8 cellular contexts compared by ENCODE assay signal in the genomic region with DNA sequence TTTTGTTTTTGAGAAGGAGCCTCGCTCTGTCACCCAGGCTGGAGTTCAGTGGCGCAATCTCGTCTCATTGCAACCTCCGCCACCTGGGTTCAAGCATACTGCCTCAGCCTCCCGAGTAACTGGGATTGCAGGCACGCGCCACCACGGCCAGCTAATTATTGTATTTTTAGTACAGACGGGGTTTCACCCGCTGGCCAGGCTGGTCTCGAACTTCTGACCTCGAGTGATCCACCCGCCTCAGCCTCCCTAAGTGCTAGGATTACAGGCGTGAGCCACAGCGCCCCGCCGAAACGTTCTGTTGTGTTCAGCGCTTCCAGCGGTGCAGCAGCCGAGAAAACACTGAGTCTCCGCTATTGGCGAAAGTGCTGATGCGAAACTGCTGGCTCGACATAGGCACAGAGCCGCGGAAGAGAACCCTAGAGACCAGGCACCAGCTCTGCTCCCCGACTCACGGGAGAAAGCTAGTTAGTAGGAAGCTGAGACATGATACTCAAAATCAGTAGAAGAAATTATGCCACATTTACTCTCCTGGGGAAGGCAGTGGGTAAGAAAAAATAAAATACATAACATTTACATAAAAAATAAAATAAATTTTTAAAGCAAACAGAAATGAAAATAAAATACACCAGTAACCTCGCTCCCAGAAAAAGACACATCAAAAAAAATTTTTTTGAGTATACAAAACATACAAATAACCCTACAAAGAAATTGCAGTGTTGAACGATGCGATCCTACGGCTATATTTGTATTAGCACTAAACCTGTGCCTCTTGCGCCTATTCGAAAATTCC. TPM values are rescaled to one million over a fixed set of nuclear protein-coding genes. Genes with fewer than 3 reads are reported as not detected.
DNase-seq lines count a peak whose midpoint lies in the region; ATAC-seq, FAIRE-seq and TF ChIP-seq lines count a peak whose summit lies in the region.

No MANE protein-coding gene starts in this region.

- peak overlapping the region; percentile 97 to 100 (median 99) for H3K27ac Mint-ChIP-seq in CD8-positive, alpha-beta memory T cell

- TF ChIP-seq CTCF in GM20000 (IDR thresholded peaks at IDR 0.05; ENCODE audit: extremely low read depth, missing control alignments) (no peak), mucosa of descending colon (IDR thresholded peaks at IDR 0.05) (no peak)

- no peaks in the 10 kb centered on the region for H3K9me3 ChIP-seq in CD8-positive, alpha-beta memory T cell (ENCODE audit: low read length)
- no peaks in the 10 kb centered on the region for H3K9me3 ChIP-seq in mucosa of descending colon

- no peaks in the 10 kb centered on the region for H3K27me3 ChIP-seq in CD8-positive, alpha-beta memory T cell (ENCODE audit: insufficient read depth, low read length, poor library complexity, severe bottlenecking)

- no peaks in the 10 kb centered on the region for H3K36me3 ChIP-seq in CD8-positive, alpha-beta memory T cell (ENCODE audit: insufficient read depth, low read length)
- no peaks in the 10 kb centered on the region for H3K36me3 ChIP-seq in mucosa of descending colon (ENCODE audit: low read depth)

- H3K27ac ChIP-seq in CD8-positive, alpha-beta memory T cell (ENCODE audit: low read depth, low read length), result peak overlapping the region; percentile 80

- peak overlapping the region; percentile 79 for H3K4me3 ChIP-seq in CD8-positive, alpha-beta memory T cell (ENCODE audit: low read length)
- peak overlapping the region; percentile 13 for H3K4me3 ChIP-seq in mucosa of descending colon

- intact Hi-C loops in mucosa of descending colon (cut with DNase I, micrococcal nuclease), result no loop called here

- CTCF ChIA-PET in CD8-positive, alpha-beta memory T cell (lab: Charles Lee), result interaction anchor here (1.1 to 5.9 kb wide), 11 partner anchors 10 to 476 kb away, joined by 3 to 168 read pairs (median 23); a partner anchor contains a TSS

- peak overlapping the region; percentile 85 to 98 (median 93) for H3K4me3 Mint-ChIP-seq in CD8-positive, alpha-beta memory T cell

- FAIRE-seq in endometrium (lab: Jason Lieb, UNC), result peak; percentile 65

- peak; percentile 88 for ATAC-seq in mucosa of descending colon

- peaks cover 26% of the 10 kb centered on the region for H3K4me1 ChIP-seq in CD8-positive, alpha-beta memory T cell (ENCODE audit: insufficient read depth, low read length)
- peaks cover 6% of the 10 kb centered on the region for H3K4me1 ChIP-seq in mucosa of descending colon (ENCODE audit: low read depth)

- peaks cover 36 to 40% (median 39%) of the 10 kb centered on the region in 3 donors for H3K4me1 Mint-ChIP-seq in CD8-positive, alpha-beta memory T cell

- POLR2A ChIA-PET in CD8-positive, alpha-beta memory T cell (lab: Charles Lee), result interaction anchor here (0.8 to 4.5 kb wide), 14 partner anchors 10 to 594 kb away, joined by 3 to 285 read pairs (median 10); a partner anchor contains a TSS

- peak; percentile 84 to 95 (median 89) for DNase-seq in CD8-positive, alpha-beta memory T cell
- DNase-seq in GM20000 (ENCODE audit: low spot score) (peak; percentile 63), HUDEP-2 (lab: John Stamatoyannopoulos, UW; ENCODE audit: unreplicated experiment in 76 of 76) (peak in 74 of 76 experiments; percentile 39 to 92 (median 82)), NOMO-1 treated with DMSO at 0.1 percent for 48 hours (lab: John Stamatoyannopoulos, UW; ENCODE audit: unreplicated experiment) (peak; percentile 97), mucosa of descending colon (peak; percentile 93 to 95 (median 93))
- DNase-seq in activated CD8-positive, alpha-beta memory T cell treated with anti-CD3 and anti-CD28 coated beads for 48 hours (ENCODE audit: low read depth in 2 of 3, low spot score in 2 of 3), result peak; percentile 78 to 84 (median 79)
- DNase-seq in stimulated activated CD8-positive, alpha-beta memory T cell treated with anti-CD3 and anti-CD28 coated beads, Interleukin-4, amount 100 ng/mL, for 24 hours (ENCODE audit: low read depth), result peak; percentile 82

- H3K36me3 Mint-ChIP-seq in CD8-positive, alpha-beta memory T cell, result peaks cover 0 to 19% (median 1%) of the 10 kb centered on the region in 3 donors

- no peaks in the 10 kb centered on the region for H3K9me3 Mint-ChIP-seq in CD8-positive, alpha-beta memory T cell

- peaks cover 0 to 6% of the 10 kb centered on the region in 2 donors for H3K27me3 Mint-ChIP-seq in CD8-positive, alpha-beta memory T cell

RNA-seq across cellular contexts. Expression of a gene that starts 31.6 kb away (rescaled TPM):
- total RNA-seq in CD8-positive, alpha-beta memory T cell, result 1 to 10 TPM; 6.0 to 6.8 TPM
- polyA plus RNA-seq in CD8-positive, alpha-beta memory T cell, result 55.9 TPM
- total RNA-seq in mucosa of descending colon, result 1 to 10 TPM; 1.3 to 2.3 (median 1.8) TPM

Comparison
In these comparisons a context has a peak if more than half of its experiments do, and no peak if none do; other contexts are left out.
1. Peak in every context shown above with its lines: DNase-seq, ATAC-seq, H3K4me3 ChIP-seq and H3K27ac ChIP-seq.